In the genomic region with DNA sequence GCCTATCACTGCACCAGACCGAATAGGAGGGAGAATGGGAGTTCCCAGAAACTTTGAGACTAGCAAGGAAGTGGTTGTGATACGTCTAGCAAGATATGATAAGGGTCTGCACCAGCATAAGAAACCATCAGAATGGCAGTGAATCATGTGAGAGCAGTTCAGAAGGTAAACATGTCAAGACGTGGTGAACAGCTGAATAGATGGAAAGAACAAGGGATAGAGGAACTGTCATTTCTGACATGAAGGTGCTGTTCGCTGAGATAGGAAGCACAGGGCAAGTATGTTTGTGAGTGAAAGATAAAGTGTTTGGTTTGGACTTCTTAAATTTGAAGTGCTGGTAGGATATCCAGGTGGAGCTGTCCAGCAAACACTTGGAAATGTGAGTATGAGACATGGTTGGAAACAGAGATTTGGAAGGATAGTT, we compare ENCODE assay signal across 13 cellular contexts. TPM values are rescaled to one million over a fixed set of nuclear protein-coding genes. Genes with fewer than 3 reads are reported as not detected.
A peak's percentile ranks its signal among the peaks of the same experiment; 100 is the strongest.
DNase-seq lines count a peak whose midpoint lies in the region; ATAC-seq and TF ChIP-seq lines count a peak whose summit lies in the region.
"Had no signal": no experiment of that assay in that cellular context is flagged by ENCODE, and none has a peak within 500 bp of the region (broad histone marks: within the 10 kb centered on the region; RNA-seq: fewer than 3 reads in every experiment).

No MANE protein-coding gene starts in this region.

- in situ Hi-C loops in KBM-7 (cut with MboI; ENCODE audit: low pct_unique_long_range_greater_than_20kb, low sequenced_read_pairs) = no loop called here

- POLR2A ChIA-PET in T-cell (lab: Charles Lee) = no interaction called here

- H3K27ac Mint-ChIP-seq in activated CD8-positive, alpha-beta memory T cell treated with anti-CD3 and anti-CD28 coated beads, Interleukin-2, amount 10 ng/mL, durations not matched to agents 7 days and 5 days = no peak overlapping the region
- H3K27ac Mint-ChIP-seq in T-cell = no peak overlapping the region
- H3K27ac Mint-ChIP-seq in endothelial cell (ENCODE audit: unreplicated experiment) = no peak overlapping the region
- no peak overlapping the region for H3K27ac Mint-ChIP-seq in osteocyte (ENCODE audit: unreplicated experiment)
- no peak overlapping the region for H3K27ac Mint-ChIP-seq in stimulated activated naive CD8-positive, alpha-beta T cell treated with anti-CD3 and anti-CD28 coated beads, Interleukin-15, amount 100 ng/mL, for 72 hours

- TF ChIP-seq CTCF in endothelial cell (IDR thresholded peaks at IDR 0.05; ENCODE audit: unreplicated experiment) (no peak), osteocyte (IDR thresholded peaks at IDR 0.05) (no peak)

- DNase-seq in activated CD8-positive, alpha-beta memory T cell treated with anti-CD3 and anti-CD28 coated beads, Interleukin-2, amount 10 ng/mL, durations not matched to agents 7 days and 5 days = no peak
- DNase-seq in activated CD8-positive, alpha-beta memory T cell treated with anti-CD3 and anti-CD28 coated beads, Interleukin-2, amount 50 U/mL, for 48 hours = no peak
- DNase-seq in T-cell (no peak), endothelial cell (ENCODE audit: low spot score) (no peak), osteocyte (ENCODE audit: extremely low spot score, unreplicated experiment) (no peak), KBM-7 (no peak), inferior parietal cortex (ENCODE audit: extremely low spot score) (no peak)
- no peak for DNase-seq in stimulated activated naive CD8-positive, alpha-beta T cell treated with anti-CD3 and anti-CD28 coated beads, Interleukin-15, amount 100 ng/mL, for 72 hours
- DNase-seq: H7, NCI-H1930, NCI-H526, T-helper 17 cell had no signal

- peaks cover 40% of the 10 kb centered on the region for H3K4me1 Mint-ChIP-seq in activated CD8-positive, alpha-beta memory T cell treated with anti-CD3 and anti-CD28 coated beads, Interleukin-2, amount 10 ng/mL, durations not matched to agents 7 days and 5 days
- H3K4me1 Mint-ChIP-seq in T-cell (peaks cover 38 to 44% (median 44%) of the 10 kb centered on the region in 3 donors), endothelial cell (ENCODE audit: unreplicated experiment) (peaks cover 36% of the 10 kb centered on the region), osteocyte (ENCODE audit: unreplicated experiment) (peaks cover 33% of the 10 kb centered on the region)
- H3K4me1 Mint-ChIP-seq in stimulated activated naive CD8-positive, alpha-beta T cell treated with anti-CD3 and anti-CD28 coated beads, Interleukin-15, amount 100 ng/mL, for 72 hours = peaks cover 39% of the 10 kb centered on the region

- no peaks in the 10 kb centered on the region for H3K9me3 Mint-ChIP-seq in activated CD8-positive, alpha-beta memory T cell treated with anti-CD3 and anti-CD28 coated beads, Interleukin-2, amount 10 ng/mL, durations not matched to agents 7 days and 5 days (ENCODE audit: low read depth)
- H3K9me3 Mint-ChIP-seq in T-cell = no peaks in the 10 kb centered on the region
- H3K9me3 Mint-ChIP-seq in endothelial cell (ENCODE audit: unreplicated experiment) = no peaks in the 10 kb centered on the region
- no peaks in the 10 kb centered on the region for H3K9me3 Mint-ChIP-seq in osteocyte (ENCODE audit: unreplicated experiment)
- H3K9me3 Mint-ChIP-seq in stimulated activated naive CD8-positive, alpha-beta T cell treated with anti-CD3 and anti-CD28 coated beads, Interleukin-15, amount 100 ng/mL, for 72 hours = no peaks in the 10 kb centered on the region
- H3K9me3 Mint-ChIP-seq: dendritic cell treated with granulocyte-macrophage colony-stimulating factor and Interleukin-4, amounts not matched to agents 40 ng/mL and 50 ng/mL, for 4 days had no signal

- no peaks in the 10 kb centered on the region for H3K36me3 Mint-ChIP-seq in activated CD8-positive, alpha-beta memory T cell treated with anti-CD3 and anti-CD28 coated beads, Interleukin-2, amount 10 ng/mL, durations not matched to agents 7 days and 5 days
- no peaks in the 10 kb centered on the region for H3K36me3 Mint-ChIP-seq in T-cell
- no peaks in the 10 kb centered on the region for H3K36me3 Mint-ChIP-seq in endothelial cell (ENCODE audit: low read depth, unreplicated experiment)
- no peaks in the 10 kb centered on the region for H3K36me3 Mint-ChIP-seq in osteocyte (ENCODE audit: unreplicated experiment)

- no peak for ATAC-seq in activated CD8-positive, alpha-beta memory T cell treated with anti-CD3 and anti-CD28 coated beads, Interleukin-2, amount 10 ng/mL, durations not matched to agents 7 days and 5 days
- no peak for ATAC-seq in T-cell (replicated peaks in 1 of 4)
- ATAC-seq in stimulated activated naive CD8-positive, alpha-beta T cell treated with anti-CD3 and anti-CD28 coated beads, Interleukin-15, amount 100 ng/mL, for 72 hours = no peak
- ATAC-seq: T-helper 17 cell had no signal

- CTCF ChIA-PET in activated CD8-positive, alpha-beta memory T cell treated with anti-CD3 and anti-CD28 coated beads, Interleukin-2, amount 10 ng/mL, durations not matched to agents 7 days and 5 days (lab: Charles Lee) = interaction anchor here (0.6 to 2.6 kb wide), 10 partner anchors 9 to 257 kb away, joined by 3 to 14 read pairs (median 4); a partner anchor contains a TSS
- CTCF ChIA-PET in T-cell (lab: Charles Lee) = interaction anchor here (0.5 to 0.6 kb wide), 2 partner anchors 19 to 683 kb away, joined by 3 to 4 read pairs; no protein-coding TSS in a partner anchor

- H3K27me3 Mint-ChIP-seq in activated CD8-positive, alpha-beta memory T cell treated with anti-CD3 and anti-CD28 coated beads, Interleukin-2, amount 10 ng/mL, durations not matched to agents 7 days and 5 days = no peaks in the 10 kb centered on the region
- H3K27me3 Mint-ChIP-seq in T-cell = peaks cover 0 to 1% of the 10 kb centered on the region in 2 donors
- peaks cover 4% of the 10 kb centered on the region for H3K27me3 Mint-ChIP-seq in endothelial cell (ENCODE audit: unreplicated experiment)
- no peaks in the 10 kb centered on the region for H3K27me3 Mint-ChIP-seq in osteocyte (ENCODE audit: unreplicated experiment)
- no peaks in the 10 kb centered on the region for H3K27me3 Mint-ChIP-seq in stimulated activated naive CD8-positive, alpha-beta T cell treated with anti-CD3 and anti-CD28 coated beads, Interleukin-15, amount 100 ng/mL, for 72 hours
- H3K27me3 Mint-ChIP-seq: dendritic cell treated with granulocyte-macrophage colony-stimulating factor and Interleukin-4, amounts not matched to agents 40 ng/mL and 50 ng/mL, for 4 days; T-helper 17 cell had no signal

- peak overlapping the region; percentile 49 for H3K4me3 Mint-ChIP-seq in activated CD8-positive, alpha-beta memory T cell treated with anti-CD3 and anti-CD28 coated beads, Interleukin-2, amount 10 ng/mL, durations not matched to agents 7 days and 5 days
- H3K4me3 Mint-ChIP-seq in T-cell (peak overlapping the region; percentile 90 to 92 (median 90)), endothelial cell (ENCODE audit: unreplicated experiment) (peak overlapping the region; percentile 40), osteocyte (ENCODE audit: unreplicated experiment) (peak overlapping the region; percentile 36)
- no peak overlapping the region for H3K4me3 Mint-ChIP-seq in stimulated activated naive CD8-positive, alpha-beta T cell treated with anti-CD3 and anti-CD28 coated beads, Interleukin-15, amount 100 ng/mL, for 72 hours

RNA-seq across cellular contexts. Expression of a gene that starts 1.1 kb away (rescaled TPM):
- total RNA-seq in activated CD8-positive, alpha-beta memory T cell treated with anti-CD3 and anti-CD28 coated beads, Interleukin-2, amount 10 ng/mL, durations not matched to agents 7 days and 5 days = 10 to 100 TPM; 23.7 to 29.3 TPM
- 10 to 100 TPM; 21.8 to 28.7 (median 26.0) TPM for total RNA-seq in T-cell
- total RNA-seq in endothelial cell (ENCODE audit: unreplicated experiment) = 41.1 TPM
- total RNA-seq in osteocyte = 34.1 and 35.8 TPM in 2 replicates

RNA-seq across cellular contexts. Expression of a gene that starts 49.0 kb away (rescaled TPM):
- 10 to 100 TPM; 26.2 to 33.1 TPM for total RNA-seq in activated CD8-positive, alpha-beta memory T cell treated with anti-CD3 and anti-CD28 coated beads, Interleukin-2, amount 10 ng/mL, durations not matched to agents 7 days and 5 days
- total RNA-seq in T-cell = 10 to 100 TPM; 33.4 to 44.0 (median 37.5) TPM
- total RNA-seq in endothelial cell (ENCODE audit: unreplicated experiment) = 25.9 TPM
- 32.4 and 34.2 TPM in 2 replicates for total RNA-seq in osteocyte

Comparison
In these comparisons a context has a peak if more than half of its experiments do, and no peak if none do; other contexts are left out.
1. H3K4me3 Mint-ChIP-seq: peak in activated CD8-positive, alpha-beta memory T cell treated with anti-CD3 and anti-CD28 coated beads, Interleukin-2, amount 10 ng/mL, durations not matched to agents 7 days and 5 days (single experiment), T-cell (3 of 3), endothelial cell (single experiment) and osteocyte (single experiment); none in stimulated activated naive CD8-positive, alpha-beta T cell treated with anti-CD3 and anti-CD28 coated beads, Interleukin-15, amount 100 ng/mL, for 72 hours (0 of 2).